In the genomic region with DNA sequence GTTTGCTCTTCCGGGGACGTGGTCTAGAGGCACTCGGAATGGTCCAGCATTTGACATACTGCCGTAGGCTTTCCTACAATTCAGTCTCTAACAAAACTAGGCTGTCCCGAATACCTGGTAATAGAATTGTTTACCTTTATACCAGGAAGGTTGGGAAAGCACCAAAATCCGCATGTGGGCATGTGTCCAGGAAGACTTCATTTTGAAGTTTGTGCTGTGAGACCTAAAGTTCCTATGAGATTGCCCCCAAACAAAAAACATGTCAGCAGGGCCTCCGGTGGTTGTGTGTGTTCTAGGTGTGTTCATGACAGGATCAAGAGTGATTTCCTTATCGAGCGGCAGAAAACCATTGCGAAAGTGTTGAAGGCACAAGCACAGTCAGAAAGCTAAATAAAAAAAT, we compare ENCODE assay signal across 7 cellular contexts. TPM values are rescaled to one million over a fixed set of nuclear protein-coding genes. Genes with fewer than 3 reads are reported as not detected.
"Had no signal": no experiment of that assay in that cellular context is flagged by ENCODE, and none has a peak within 500 bp of the region (broad histone marks: within the 10 kb centered on the region; RNA-seq: fewer than 3 reads in every experiment).

No MANE protein-coding gene starts in this region.

- H3K4me3 Mint-ChIP-seq: HFFc6 had no signal

- H3K27ac Mint-ChIP-seq: HFFc6 had no signal

- DNase-seq: GM23248, GOT3, H7, HFFc6 had no signal

- H3K9me3 Mint-ChIP-seq: HFFc6 had no signal

- ATAC-seq: HCT116, HepG2 had no signal

RNA-seq across cellular contexts. Expression of a gene that starts 54.2 kb away (rescaled TPM):
- total RNA-seq: GM23248, H7, HepG2, HFFc6, HT1080 had no signal
